In the genomic region with DNA sequence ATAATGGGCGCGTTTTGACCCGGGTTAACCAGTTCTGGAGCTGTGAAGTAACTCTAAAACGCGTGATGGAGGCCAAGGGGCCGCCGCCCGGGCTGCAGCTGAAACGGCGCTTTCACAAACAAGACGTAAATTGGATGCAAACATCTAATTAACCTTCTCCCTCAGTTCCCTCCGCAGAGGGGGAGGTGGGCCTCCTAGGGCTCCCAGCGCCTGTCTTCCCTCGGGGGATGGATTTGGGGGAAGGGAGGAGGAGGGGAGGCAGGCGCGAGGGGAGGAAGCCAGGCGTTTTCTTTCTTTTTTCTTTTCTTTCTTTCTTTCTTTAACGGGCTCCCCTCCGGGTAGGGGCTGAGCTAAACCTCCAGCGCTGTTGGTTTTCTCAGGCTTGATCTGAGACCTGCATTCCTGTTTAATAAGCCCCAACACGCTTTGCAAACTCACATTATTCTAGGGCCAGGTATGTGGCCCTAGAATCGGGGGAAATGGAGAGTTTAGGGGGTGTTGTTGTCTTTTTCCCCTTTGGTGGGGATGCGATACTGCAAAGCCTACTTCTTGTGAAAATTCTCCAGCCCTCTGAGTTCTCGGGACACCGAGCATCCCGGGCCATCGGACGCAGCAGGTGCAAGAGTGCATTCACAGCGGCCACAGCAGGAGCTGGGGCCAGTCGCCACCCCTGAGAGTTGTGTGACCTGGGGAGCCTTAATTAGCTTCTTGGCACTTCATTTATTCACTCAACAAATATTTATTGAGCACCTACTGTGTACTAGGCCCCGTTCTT, we compare ENCODE assay signal across 28 cellular contexts. TPM values are rescaled to one million over a fixed set of nuclear protein-coding genes. Genes with fewer than 3 reads are reported as not detected.
A peak's percentile ranks its signal among the peaks of the same experiment; 100 is the strongest.
DNase-seq lines count a peak whose midpoint lies in the region; ATAC-seq and TF ChIP-seq lines count a peak whose summit lies in the region.
"Had no signal": no experiment of that assay in that cellular context is flagged by ENCODE, and none has a peak within 500 bp of the region (broad histone marks: within the 10 kb centered on the region; RNA-seq: fewer than 3 reads in every experiment).

No MANE protein-coding gene starts in this region.

- no peak for DNase-seq in activated naive CD4-positive, alpha-beta T cell treated with anti-CD3 and anti-CD28 coated beads for 36 hours
- DNase-seq in Panc1 (ENCODE audit: low read depth, low spot score), result no peak
- DNase-seq in thoracic aorta (ENCODE audit: low spot score), result no peak
- DNase-seq in GM23248, result no peak
- DNase-seq in Kasumi-1 (lab: John Stamatoyannopoulos, UW), result no peak
- DNase-seq in breast epithelium (ENCODE audit: low spot score in 2 of 2), result no peak
- DNase-seq: activated CD4-positive, alpha-beta T cell treated with anti-CD3 and anti-CD28 coated beads, Interleukin-2, amount 50 U/mL, for 1 hour; BE2C; dermis blood vessel endothelial cell; left ventricle myocardium superior; midbrain; natural killer cell; NCI-H2029; NCI-H446 treated with DMSO at 0.1 percent for 48 hours; ovary; RPMI8226; stimulated activated CD4-positive, alpha-beta T cell treated with anti-CD3 and anti-CD28 coated beads, Interleukin-2, amount 100 ng/mL, for 48 hours; substantia nigra had no signal

- H3K9ac ChIP-seq in iPS-15b (ENCODE audit: low read depth, low read length) (no peak overlapping the region), GM23248 (no peak overlapping the region)

- no peak overlapping the region for H2AFZ ChIP-seq in GM23248

- H3K9me3 Mint-ChIP-seq in activated naive CD4-positive, alpha-beta T cell treated with anti-CD3 and anti-CD28 coated beads, Interleukin-2, amount 50 U/mL, for 24 hours, result no peaks in the 10 kb centered on the region
- no peaks in the 10 kb centered on the region for H3K9me3 Mint-ChIP-seq in activated naive CD4-positive, alpha-beta T cell treated with anti-CD3 and anti-CD28 coated beads for 36 hours
- H3K9me3 Mint-ChIP-seq: activated naive CD4-positive, alpha-beta T cell treated with anti-CD3 and anti-CD28 coated beads, Interleukin-2, amount 50 U/mL, for 72 hours; natural killer cell; stimulated activated effector memory CD8-positive, alpha-beta T cell treated with anti-CD3 and anti-CD28 coated beads, Interleukin-12 subunit alpha, Interleukin-12 subunit beta, amount 100 ng/mL, for 72 hours had no signal

- H3K27ac Mint-ChIP-seq in activated naive CD4-positive, alpha-beta T cell treated with anti-CD3 and anti-CD28 coated beads, Interleukin-2, amount 50 U/mL, for 24 hours, result no peak overlapping the region
- H3K27ac Mint-ChIP-seq in activated naive CD4-positive, alpha-beta T cell treated with anti-CD3 and anti-CD28 coated beads for 36 hours, result no peak overlapping the region
- H3K27ac Mint-ChIP-seq: activated naive CD4-positive, alpha-beta T cell treated with anti-CD3 and anti-CD28 coated beads, Interleukin-2, amount 50 U/mL, for 72 hours; natural killer cell; stimulated activated effector memory CD8-positive, alpha-beta T cell treated with anti-CD3 and anti-CD28 coated beads, Interleukin-12 subunit alpha, Interleukin-12 subunit beta, amount 100 ng/mL, for 72 hours had no signal

- no peak overlapping the region for H3K4me2 ChIP-seq in GM23248 (ENCODE audit: unreplicated experiment)

- H3K4me1 ChIP-seq in Panc1 (ENCODE audit: control insufficient read depth, insufficient read depth, low read length) (peaks cover 2% of the 10 kb centered on the region; the same call in 1 of the 2 replicates), iPS-15b (ENCODE audit: control insufficient read depth, insufficient read depth, low read length) (peaks cover 22% of the 10 kb centered on the region), thoracic aorta (ENCODE audit: control insufficient read depth in 1 of 2, low read depth in 2 of 2) (peaks cover 0 to 4% of the 10 kb centered on the region in 2 donors), GM23248 (ENCODE audit: insufficient read depth) (no peaks in the 10 kb centered on the region), breast epithelium (no peaks in the 10 kb centered on the region)
- H3K4me1 ChIP-seq: ascending aorta, BE2C had no signal

- H3K4me1 Mint-ChIP-seq in activated naive CD4-positive, alpha-beta T cell treated with anti-CD3 and anti-CD28 coated beads, Interleukin-2, amount 50 U/mL, for 24 hours, result peaks cover 7% of the 10 kb centered on the region
- peaks cover 4% of the 10 kb centered on the region for H3K4me1 Mint-ChIP-seq in activated naive CD4-positive, alpha-beta T cell treated with anti-CD3 and anti-CD28 coated beads for 36 hours (ENCODE audit: low read depth)
- H3K4me1 Mint-ChIP-seq: natural killer cell had no signal

- H3K9me3 ChIP-seq in Panc1 (ENCODE audit: control insufficient read depth, insufficient read depth, low read depth, low read length), result no peaks in the 10 kb centered on the region
- no peaks in the 10 kb centered on the region for H3K9me3 ChIP-seq in iPS-15b (ENCODE audit: control insufficient read depth, insufficient read depth, low read length)
- no peaks in the 10 kb centered on the region for H3K9me3 ChIP-seq in thoracic aorta
- H3K9me3 ChIP-seq in GM23248 (ENCODE audit: low read depth), result no peaks in the 10 kb centered on the region
- H3K9me3 ChIP-seq in breast epithelium, result peaks cover 0 to 4% of the 10 kb centered on the region in 2 donors
- H3K9me3 ChIP-seq: ascending aorta, BE2C had no signal

- TF ChIP-seq CTCF in Panc1 (IDR thresholded peaks at IDR 0.05) (no peak), thoracic aorta (IDR thresholded peaks at IDR 0.05) (no peak), breast epithelium (IDR thresholded peaks at IDR 0.05) (no peak)

- WGBS in GM23248 (ENCODE audit: low coverage in 1 of 2, low lambda C conversion rate in 2 of 2, missing lambda C conversion rate in 2 of 2), 2 experiments, result 3% methylated on average over 28 to 31 of the region's 31 CpGs

- no peak for TF ChIP-seq POLR2A in breast epithelium (IDR thresholded peaks at IDR 0.05)

- POLR2A ChIA-PET in Panc1 (lab: Charles Lee), result interaction anchor here (0.6 kb wide), 1 partner anchor 1138 kb away, joined by 3 read pairs; no protein-coding TSS in a partner anchor

- no peaks in the 10 kb centered on the region for H3K79me2 ChIP-seq in GM23248 (ENCODE audit: insufficient read depth)

- no peaks in the 10 kb centered on the region for H3K36me3 ChIP-seq in Panc1 (ENCODE audit: control insufficient read depth, insufficient read depth, low read length)
- H3K36me3 ChIP-seq in iPS-15b (ENCODE audit: control insufficient read depth, insufficient read depth, low read length), result no peaks in the 10 kb centered on the region
- no peaks in the 10 kb centered on the region for H3K36me3 ChIP-seq in thoracic aorta
- H3K36me3 ChIP-seq in GM23248 (ENCODE audit: low read depth), result no peaks in the 10 kb centered on the region
- no peaks in the 10 kb centered on the region for H3K36me3 ChIP-seq in breast epithelium
- H3K36me3 ChIP-seq: ascending aorta, BE2C, ovary, right atrium auricular region had no signal

- CTCF ChIA-PET in activated naive CD4-positive, alpha-beta T cell treated with anti-CD3 and anti-CD28 coated beads for 36 hours (lab: Charles Lee), result interaction anchor here (0.6 to 1.2 kb wide), 2 partner anchors 8 to 53 kb away, joined by 3 read pairs; no protein-coding TSS in a partner anchor
- CTCF ChIA-PET in Panc1 (lab: Charles Lee), result no interaction called here

- no peaks in the 10 kb centered on the region for H3K36me3 Mint-ChIP-seq in activated naive CD4-positive, alpha-beta T cell treated with anti-CD3 and anti-CD28 coated beads, Interleukin-2, amount 50 U/mL, for 24 hours
- H3K36me3 Mint-ChIP-seq in activated naive CD4-positive, alpha-beta T cell treated with anti-CD3 and anti-CD28 coated beads for 36 hours (ENCODE audit: low read depth), result no peaks in the 10 kb centered on the region
- H3K36me3 Mint-ChIP-seq: natural killer cell; stimulated activated effector memory CD8-positive, alpha-beta T cell treated with anti-CD3 and anti-CD28 coated beads, Interleukin-12 subunit alpha, Interleukin-12 subunit beta, amount 100 ng/mL, for 72 hours had no signal

- ATAC-seq in Panc1 (peak; percentile 59; the same call in 1 of the 2 replicates), thoracic aorta (ENCODE audit: insufficient number of reproducible peaks, low FRiP score, low read depth) (no peak)
- ATAC-seq: activated naive CD4-positive, alpha-beta T cell treated with anti-CD3 and anti-CD28 coated beads, Interleukin-2, amount 50 U/mL, for 72 hours; HCT116; left ventricle myocardium superior; natural killer cell; stimulated activated effector memory CD8-positive, alpha-beta T cell treated with anti-CD3 and anti-CD28 coated beads, Interleukin-12 subunit alpha, Interleukin-12 subunit beta, amount 100 ng/mL, for 72 hours had no signal

- H3K27ac ChIP-seq in Panc1 (ENCODE audit: low read length) (no peak overlapping the region), thoracic aorta (no peak overlapping the region), GM23248 (no peak overlapping the region), breast epithelium (no peak overlapping the region)
- H3K27ac ChIP-seq: ascending aorta, ovary, right atrium auricular region had no signal

- peak overlapping the region; percentile 44 for H3K4me3 Mint-ChIP-seq in activated naive CD4-positive, alpha-beta T cell treated with anti-CD3 and anti-CD28 coated beads, Interleukin-2, amount 50 U/mL, for 24 hours
- no peak overlapping the region for H3K4me3 Mint-ChIP-seq in activated naive CD4-positive, alpha-beta T cell treated with anti-CD3 and anti-CD28 coated beads for 36 hours
- H3K4me3 Mint-ChIP-seq: central memory CD8-positive, alpha-beta T cell; natural killer cell; stimulated activated effector memory CD8-positive, alpha-beta T cell treated with anti-CD3 and anti-CD28 coated beads, Interleukin-12 subunit alpha, Interleukin-12 subunit beta, amount 100 ng/mL, for 72 hours had no signal

- no peaks in the 10 kb centered on the region for H4K20me1 ChIP-seq in GM23248 (ENCODE audit: insufficient read depth)

- in situ Hi-C loops in Panc1 (cut with HindIII; ENCODE audit: low pct_unique_long_range_greater_than_20kb, low sequenced_read_pairs), result no loop called here
- in situ Hi-C loops in GM23248 (cut with MboI), result no loop called here

- no peak overlapping the region for H3K4me3 ChIP-seq in Panc1 (ENCODE audit: low read depth in 2 of 2, low read length in 2 of 2)
- H3K4me3 ChIP-seq in iPS-15b (ENCODE audit: low read depth, low read length), result peak overlapping the region; percentile 49
- H3K4me3 ChIP-seq in thoracic aorta, result peak overlapping the region; percentile 7
- H3K4me3 ChIP-seq in GM23248, result no peak overlapping the region
- no peak overlapping the region for H3K4me3 ChIP-seq in breast epithelium
- H3K4me3 ChIP-seq: ascending aorta, ovary, right atrium auricular region had no signal

- H3F3A ChIP-seq in GM23248 (ENCODE audit: insufficient read depth), result no peaks in the 10 kb centered on the region

- H3K27me3 ChIP-seq in Panc1 (ENCODE audit: control insufficient read depth, insufficient read depth, low read length) (peaks cover 22% of the 10 kb centered on the region), iPS-15b (ENCODE audit: control insufficient read depth, insufficient read depth, low read length) (peaks cover 50% of the 10 kb centered on the region), thoracic aorta (replicated peaks; ENCODE audit: insufficient read depth) (no peaks in the 10 kb centered on the region), GM23248 (replicated peaks; ENCODE audit: insufficient read depth) (peaks cover 50% of the 10 kb centered on the region), breast epithelium (peaks cover 0 to 90% of the 10 kb centered on the region in 2 donors)
- H3K27me3 ChIP-seq: ascending aorta, ovary had no signal

- no TSS peak for BruUV-seq in Panc1 (replicated peaks; lab: Mats Ljungman, UMichigan)

- intact Hi-C loops in activated naive CD4-positive, alpha-beta T cell treated with anti-CD3 and anti-CD28 coated beads for 36 hours (cut with micrococcal nuclease), result no loop called here
- intact Hi-C loops in Panc1 (cut with micrococcal nuclease; ENCODE audit: unreplicated experiment) (no loop called here), breast epithelium (cut with DNase I; ENCODE audit: low total_unique reads) (no loop called here)

- peaks cover 46% of the 10 kb centered on the region for H3K27me3 Mint-ChIP-seq in activated naive CD4-positive, alpha-beta T cell treated with anti-CD3 and anti-CD28 coated beads, Interleukin-2, amount 50 U/mL, for 24 hours
- H3K27me3 Mint-ChIP-seq in activated naive CD4-positive, alpha-beta T cell treated with anti-CD3 and anti-CD28 coated beads for 36 hours (ENCODE audit: low read depth), result peaks cover 59% of the 10 kb centered on the region

- no peaks in the 10 kb centered on the region for H3K9me2 ChIP-seq in GM23248 (ENCODE audit: insufficient read depth)

RNA-seq across cellular contexts. Expression of a gene that starts 43.6 kb away (rescaled TPM):
- not detected for total RNA-seq in activated naive CD4-positive, alpha-beta T cell treated with anti-CD3 and anti-CD28 coated beads for 36 hours
- not detected for total RNA-seq in Panc1 (2021; ENCODE audit: unreplicated experiment)
- not detected for polyA plus RNA-seq in Panc1 (2012; ENCODE audit: insufficient read length)
- total RNA-seq in thoracic aorta, result not detected
- total RNA-seq in GM23248 (2014; rRNA removed; shearing (Covaris generic)), result not detected in 2 replicates
- polyA plus RNA-seq in GM23248 (2016; fragmentation: Nextera tagmentation; extraction: Ambion mirVana), result not detected in 2 replicates
- total RNA-seq in breast epithelium, result not detected
- total RNA-seq: activated naive CD4-positive, alpha-beta T cell treated with anti-CD3 and anti-CD28 coated beads, Interleukin-2, amount 50 U/mL, for 72 hours; ascending aorta; dermis blood vessel endothelial cell; left ventricle myocardium superior; natural killer cell; ovary; right atrium auricular region; T-helper 2 cell treated with Interferon-gamma antibody and Interleukin-4, amounts not matched to agents 100 ng/mL and 5 ng/mL, for 36 hours; urinary bladder had no signal
- polyA plus RNA-seq: ovary, urinary bladder had no signal

Comparison
In these comparisons a context has a peak if more than half of its experiments do, and no peak if none do; other contexts are left out.
1. H3K4me3 ChIP-seq: peak in iPS-15b (single experiment) and thoracic aorta (single experiment); none in Panc1 (0 of 2), GM23248 (single experiment) and breast epithelium (0 of 3).